In genomic region chr10:69123306-69123746, GRCh38 we compare ENCODE assay signal across 1 cellular context.
TF ChIP-seq lines count a peak whose summit lies in the region.

No MANE protein-coding gene starts in this region.

TF ChIP-seq in HCT116, 20 proteins besides CTCF, POLR2A, EP300 and RAD21:
- TF ChIP-seq, protein P1, sequence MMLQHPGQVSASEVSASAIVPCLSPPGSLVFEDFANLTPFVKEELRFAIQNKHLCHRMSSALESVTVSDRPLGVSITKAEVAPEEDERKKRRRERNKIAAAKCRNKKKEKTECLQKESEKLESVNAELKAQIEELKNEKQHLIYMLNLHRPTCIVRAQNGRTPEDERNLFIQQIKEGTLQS (IDR thresholded peaks at IDR 0.05): no peak
- TF ChIP-seq TCF7L2 (IDR thresholded peaks at IDR 0.05; ENCODE audit: borderline replicate concordance, extremely low read depth, insufficient read depth, insufficient read length) (no peak), JUND (IDR thresholded peaks at IDR 0.05) (no peak), YY1 (IDR thresholded peaks at IDR 0.05; ENCODE audit: extremely low read depth, insufficient replicate concordance, low read depth, low read length) (no peak), SRF (IDR thresholded peaks at IDR 0.05; ENCODE audit: low read depth) (no peak), ZNF274 (IDR thresholded peaks at IDR 0.05; ENCODE audit: low read depth, low read length) (no peak), ZFX (IDR thresholded peaks at IDR 0.05) (no peak), EGR1 (IDR thresholded peaks at IDR 0.05; ENCODE audit: low read depth) (no peak), POLR2AphosphoS5 (IDR thresholded peaks at IDR 0.05; ENCODE audit: low read depth, low read length) (no peak), CBX3 (IDR thresholded peaks at IDR 0.05; ENCODE audit: low read depth) (no peak), MAX (IDR thresholded peaks at IDR 0.05) (no peak), SP1 (IDR thresholded peaks at IDR 0.05; ENCODE audit: low read depth) (no peak)
- TF ChIP-seq, protein P2, sequence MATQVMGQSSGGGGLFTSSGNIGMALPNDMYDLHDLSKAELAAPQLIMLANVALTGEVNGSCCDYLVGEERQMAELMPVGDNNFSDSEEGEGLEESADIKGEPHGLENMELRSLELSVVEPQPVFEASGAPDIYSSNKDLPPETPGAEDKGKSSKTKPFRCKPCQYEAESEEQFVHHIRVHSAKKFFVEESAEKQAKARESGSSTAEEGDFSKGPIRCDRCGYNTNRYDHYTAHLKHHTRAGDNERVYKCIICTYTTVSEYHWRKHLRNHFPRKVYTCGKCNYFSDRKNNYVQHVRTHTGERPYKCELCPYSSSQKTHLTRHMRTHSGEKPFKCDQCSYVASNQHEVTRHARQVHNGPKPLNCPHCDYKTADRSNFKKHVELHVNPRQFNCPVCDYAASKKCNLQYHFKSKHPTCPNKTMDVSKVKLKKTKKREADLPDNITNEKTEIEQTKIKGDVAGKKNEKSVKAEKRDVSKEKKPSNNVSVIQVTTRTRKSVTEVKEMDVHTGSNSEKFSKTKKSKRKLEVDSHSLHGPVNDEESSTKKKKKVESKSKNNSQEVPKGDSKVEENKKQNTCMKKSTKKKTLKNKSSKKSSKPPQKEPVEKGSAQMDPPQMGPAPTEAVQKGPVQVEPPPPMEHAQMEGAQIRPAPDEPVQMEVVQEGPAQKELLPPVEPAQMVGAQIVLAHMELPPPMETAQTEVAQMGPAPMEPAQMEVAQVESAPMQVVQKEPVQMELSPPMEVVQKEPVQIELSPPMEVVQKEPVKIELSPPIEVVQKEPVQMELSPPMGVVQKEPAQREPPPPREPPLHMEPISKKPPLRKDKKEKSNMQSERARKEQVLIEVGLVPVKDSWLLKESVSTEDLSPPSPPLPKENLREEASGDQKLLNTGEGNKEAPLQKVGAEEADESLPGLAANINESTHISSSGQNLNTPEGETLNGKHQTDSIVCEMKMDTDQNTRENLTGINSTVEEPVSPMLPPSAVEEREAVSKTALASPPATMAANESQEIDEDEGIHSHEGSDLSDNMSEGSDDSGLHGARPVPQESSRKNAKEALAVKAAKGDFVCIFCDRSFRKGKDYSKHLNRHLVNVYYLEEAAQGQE (IDR thresholded peaks at IDR 0.05; ENCODE audit: low read depth): no peak
